In the genomic region with DNA sequence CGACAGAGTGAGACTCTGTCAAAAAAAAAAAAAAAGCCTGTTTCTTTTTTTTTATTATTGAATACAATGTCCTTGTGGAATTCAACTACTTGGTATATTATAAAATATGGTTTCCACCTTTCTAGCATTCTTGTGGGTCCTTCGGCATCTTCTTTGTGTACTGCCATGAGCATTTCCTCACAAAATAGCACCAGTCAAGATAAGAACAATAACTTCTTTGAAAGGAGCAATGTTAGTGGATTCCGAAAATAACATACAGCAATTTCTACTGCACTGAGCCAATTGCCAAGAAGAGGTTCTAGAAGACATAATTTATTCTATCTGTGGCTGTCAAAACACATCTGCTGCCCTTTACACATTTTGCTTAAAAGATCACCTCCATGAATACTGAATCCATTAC, we compare ENCODE assay signal across 4 cellular contexts.
"Had no signal": no experiment of that assay in that cellular context is flagged by ENCODE, and none has a peak within 500 bp of the region (broad histone marks: within the 10 kb centered on the region; RNA-seq: fewer than 3 reads in every experiment).

No MANE protein-coding gene starts in this region.

- H3K9me3 Mint-ChIP-seq: GM23338, H9 had no signal

- DNase-seq: H9, HCEC 1CT, IMR-90 had no signal

- H3K4me3 Mint-ChIP-seq: GM23338, H9 had no signal

- H3K27ac Mint-ChIP-seq: GM23338, H9 had no signal
